ENCODE assay signal across 8 cellular contexts in genomic region chr21:44299458-44300261, GRCh38. TPM values are rescaled to one million over a fixed set of nuclear protein-coding genes. Genes with fewer than 3 reads are reported as not detected.
DNase-seq lines count a peak whose midpoint lies in the region; ATAC-seq, FAIRE-seq and TF ChIP-seq lines count a peak whose summit lies in the region.

Gene PFKL (plus strand): TSS chr21:44300053. CDS start chr21:44300106, 53 bp downstream.

- peaks cover 0 to 8% (median 0%) of the 10 kb centered on the region in 11 experiments; a peak in 1 of 22 replicates for H3K36me3 ChIP-seq in BLaER1 treated with 17β-estradiol and CSF1 and Interleukin-3, amounts not matched to agents 10 nM and 100 nM
- no peaks in the 10 kb centered on the region for H3K36me3 ChIP-seq in subcutaneous abdominal adipose tissue (ENCODE audit: control insufficient read depth in 5 of 5, insufficient read depth in 5 of 5, low read length in 5 of 5)

- peaks cover 41 to 44% (median 42%) of the 10 kb centered on the region in 11 experiments for H4K20me1 ChIP-seq in BLaER1 treated with 17β-estradiol and CSF1 and Interleukin-3, amounts not matched to agents 10 nM and 100 nM

- H3K4me3 ChIP-seq in BLaER1 treated with 17β-estradiol and CSF1 and Interleukin-3, amounts not matched to agents 10 nM and 100 nM: peak within 1 kb of the TSS; percentile 70 to 88 (median 81)
- peak within 1 kb of the TSS; percentile 82 for H3K4me3 ChIP-seq in fibroblast of the aortic adventitia (ENCODE audit: low read depth, low read length)
- peak within 1 kb of the TSS; percentile 31 to 77 (median 70) for H3K4me3 ChIP-seq in subcutaneous abdominal adipose tissue (ENCODE audit: low read depth in 1 of 5, low read length in 5 of 5)

- TF ChIP-seq CTCF in RWPE1 (conservative IDR thresholded peaks at IDR 0.05; ENCODE audit: low read depth): no peak
- no peak for TF ChIP-seq CTCF in fibroblast of the aortic adventitia (IDR thresholded peaks at IDR 0.05; ENCODE audit: insufficient read depth, low read length)

- H3K9me3 Mint-ChIP-seq in natural killer cell treated with Interleukin-12 subunit alpha and Interleukin-12 subunit beta and Interleukin-15 and Interleukin-18, amount 100 ng/mL, for 72 hours: no peaks in the 10 kb centered on the region

- H3K9ac ChIP-seq in BLaER1 treated with 17β-estradiol and CSF1 and Interleukin-3, amounts not matched to agents 10 nM and 100 nM: peak within 1 kb of the TSS; percentile 87 to 97 (median 91)
- H3K9ac ChIP-seq in subcutaneous abdominal adipose tissue (ENCODE audit: low read length in 5 of 5): peak within 1 kb of the TSS; percentile 11 to 84 (median 75)

- no peaks in the 10 kb centered on the region for H3K36me3 Mint-ChIP-seq in natural killer cell treated with Interleukin-12 subunit alpha and Interleukin-12 subunit beta and Interleukin-15 and Interleukin-18, amount 100 ng/mL, for 72 hours

- H3K27ac Mint-ChIP-seq in natural killer cell treated with Interleukin-12 subunit alpha and Interleukin-12 subunit beta and Interleukin-15 and Interleukin-18, amount 100 ng/mL, for 72 hours: peak within 1 kb of the TSS in 1 of 2 donors; percentile 72

- H3K9me3 ChIP-seq in BLaER1 treated with 17β-estradiol and CSF1 and Interleukin-3, amounts not matched to agents 10 nM and 100 nM (replicated peaks in 1 of 11): no peaks in the 10 kb centered on the region
- H3K9me3 ChIP-seq in subcutaneous abdominal adipose tissue (ENCODE audit: control insufficient read depth in 5 of 5, low read length in 5 of 5): no peaks in the 10 kb centered on the region

- H3K4me2 ChIP-seq in BLaER1 treated with 17β-estradiol and CSF1 and Interleukin-3, amounts not matched to agents 10 nM and 100 nM: peak within 1 kb of the TSS; percentile 92 to 100 (median 98)

- peaks cover 17 to 21% of the 10 kb centered on the region in 2 donors for H3K4me1 Mint-ChIP-seq in natural killer cell treated with Interleukin-12 subunit alpha and Interleukin-12 subunit beta and Interleukin-15 and Interleukin-18, amount 100 ng/mL, for 72 hours (ENCODE audit: low read depth in 2 of 2)

- H3K27me3 Mint-ChIP-seq in natural killer cell treated with Interleukin-12 subunit alpha and Interleukin-12 subunit beta and Interleukin-15 and Interleukin-18, amount 100 ng/mL, for 72 hours: no peaks in the 10 kb centered on the region

- H3K27ac ChIP-seq in BLaER1 treated with 17β-estradiol and CSF1 and Interleukin-3, amounts not matched to agents 10 nM and 100 nM: peak within 1 kb of the TSS; percentile 85 to 97 (median 91)
- peak within 1 kb of the TSS; percentile 85 for H3K27ac ChIP-seq in RWPE1
- H3K27ac ChIP-seq in subcutaneous abdominal adipose tissue (ENCODE audit: low read depth, low read length): peak within 1 kb of the TSS; percentile 84

- FAIRE-seq in GM19239 (lab: Jason Lieb, UNC): peak; percentile 94

- H3K27me3 ChIP-seq in BLaER1 treated with 17β-estradiol and CSF1 and Interleukin-3, amounts not matched to agents 10 nM and 100 nM: no peaks in the 10 kb centered on the region
- no peaks in the 10 kb centered on the region for H3K27me3 ChIP-seq in subcutaneous abdominal adipose tissue (ENCODE audit: control insufficient read depth in 5 of 5, insufficient read depth in 4 of 5, low read length in 5 of 5)

- POLR2A ChIA-PET in RWPE1 (lab: Yijun Ruan, JAX; ENCODE audit: low non-redundant PET): no interaction called here

- peaks cover 80 to 89% (median 87%) of the 10 kb centered on the region in 10 experiments for H3K4me1 ChIP-seq in BLaER1 treated with 17β-estradiol and CSF1 and Interleukin-3, amounts not matched to agents 10 nM and 100 nM
- peaks cover 7 to 77% (median 70%) of the 10 kb centered on the region in 5 donors for H3K4me1 ChIP-seq in subcutaneous abdominal adipose tissue (ENCODE audit: control insufficient read depth in 5 of 5, insufficient read depth in 5 of 5, low read length in 5 of 5)

- ATAC-seq in HG03442 (IDR thresholded peaks at IDR 0.05; ENCODE audit: unreplicated experiment): peak; percentile 35
- ATAC-seq in natural killer cell treated with Interleukin-12 subunit alpha and Interleukin-12 subunit beta and Interleukin-15 and Interleukin-18, amount 100 ng/mL, for 72 hours: peak; percentile 88 to 91

- DNase-seq in GM19239 (ENCODE audit: insufficient read length, low spot score) (peak; percentile 98), RWPE1 (ENCODE audit: low spot score) (peak; percentile 81), fibroblast of the aortic adventitia (ENCODE audit: low read depth) (peak; percentile 48)
- peak; percentile 85 for DNase-seq in activated effector memory CD4-positive, alpha-beta T cell treated with anti-CD3 and anti-CD28 coated beads, Interleukin-2, amount 50 U/mL, for 16 hours
- peak; percentile 74 for DNase-seq in natural killer cell treated with Interleukin-12 subunit alpha and Interleukin-12 subunit beta and Interleukin-15 and Interleukin-18, amount 100 ng/mL, for 72 hours (ENCODE audit: low spot score)

- peak within 1 kb of the TSS; percentile 78 for H3K4me3 Mint-ChIP-seq in natural killer cell treated with Interleukin-12 subunit alpha and Interleukin-12 subunit beta and Interleukin-15 and Interleukin-18, amount 100 ng/mL, for 72 hours

- CTCF ChIA-PET in RWPE1 (lab: Yijun Ruan, JAX): interaction anchor here (0.7 kb wide), 1 partner anchor 184 kb away, joined by 3 read pairs; no protein-coding TSS in a partner anchor

RNA-seq across cellular contexts. Expression of gene PFKL, which starts in this region (rescaled TPM):
- total RNA-seq in fibroblast of the aortic adventitia (ENCODE audit: low replicate concordance): 96.8 and 114 TPM in 2 replicates
- 100 to 1,000 TPM; 134 to 139 TPM for total RNA-seq in natural killer cell treated with Interleukin-12 subunit alpha and Interleukin-12 subunit beta and Interleukin-15 and Interleukin-18, amount 100 ng/mL, for 72 hours

Comparison
In these comparisons a context has a peak if more than half of its experiments do, and no peak if none do; other contexts are left out.
1. Peak in every context shown above with its lines: DNase-seq, ATAC-seq, H3K4me3 ChIP-seq and H3K27ac ChIP-seq.
2. DNase-seq: peak in every context shown above with its lines; median percentile 98 in GM19239; 85 in activated effector memory CD4-positive, alpha-beta T cell treated with anti-CD3 and anti-CD28 coated beads, Interleukin-2, amount 50 U/mL, for 16 hours; 81 in RWPE1; 74 in natural killer cell treated with Interleukin-12 subunit alpha and Interleukin-12 subunit beta and Interleukin-15 and Interleukin-18, amount 100 ng/mL, for 72 hours; 48 in fibroblast of the aortic adventitia.